1 cellular context compared by ENCODE assay signal in genomic region chr18:3597978-3598365, GRCh38.
TF ChIP-seq lines count a peak whose summit lies in the region.

No MANE protein-coding gene starts in this region.

TF ChIP-seq in Ishikawa, 13 proteins besides CTCF, POLR2A, EP300 and RAD21:
- TF ChIP-seq CEBPB (IDR thresholded peaks at IDR 0.05) = peak; percentile 16; the same call in 1 of the 2 replicates
